ENCODE assay signal across 1 cellular context in genomic region chr16:30355144-30355953, GRCh38.
A peak's percentile ranks its signal among the peaks of the same experiment; 100 is the strongest.
TF ChIP-seq lines count a peak whose summit lies in the region.

TSS of gene CD2BP2 (minus strand) at chr16:30355308. CDS start at chr16:30354681, 627 bp downstream.

TF ChIP-seq in HEK293, 187 proteins besides CTCF, POLR2A, EP300 and RAD21 (continued from another document and continues in another):
- TF ChIP-seq ZNF639 (tag by site-specific recombination; IDR thresholded peaks at IDR 0.05) (peak; percentile 64), ZBTB6 (tag by site-specific recombination; IDR thresholded peaks at IDR 0.05) (peak; percentile 35), ZNF549 (tag by site-specific recombination; IDR thresholded peaks at IDR 0.05) (no peak), ZNF2 (tag by site-specific recombination; IDR thresholded peaks at IDR 0.05) (peak; percentile 45), BCL6B (tag by site-specific recombination; IDR thresholded peaks at IDR 0.05) (peak; percentile 89), ZIC2 (tag by site-specific recombination; IDR thresholded peaks at IDR 0.05) (no peak), ZNF610 (tag by site-specific recombination; IDR thresholded peaks at IDR 0.05; ENCODE audit: borderline replicate concordance) (0 out of 2 replicates have a peak, but pooled peaks have one; percentile 36), ZNF335 (tag by site-specific recombination; conservative IDR thresholded peaks at IDR 0.05) (peak; percentile 88), REST (tag by site-specific recombination; IDR thresholded peaks at IDR 0.05) (peak; percentile 7; the same call in 1 of the 2 replicates), ZNF677 (tag by site-specific recombination; IDR thresholded peaks at IDR 0.05) (no peak), TRIM28 (IDR thresholded peaks at IDR 0.05; ENCODE audit: borderline replicate concordance, low read length) (peak; percentile 96), SP3 (tag by site-specific recombination; IDR thresholded peaks at IDR 0.05) (peak; percentile 90), ZNF621 (tag by site-specific recombination; IDR thresholded peaks at IDR 0.05) (no peak), ZNF10 (tag by site-specific recombination; IDR thresholded peaks at IDR 0.05) (no peak; the same call in 1 of the 2 replicates), ZBTB48 (tag by site-specific recombination; IDR thresholded peaks at IDR 0.05) (peak; percentile 94), PBX3 (CRISPR knock-in tag; IDR thresholded peaks at IDR 0.05) (0 out of 2 replicates have a peak, but pooled peaks have one; percentile 4), ZNF350 (tag by site-specific recombination; IDR thresholded peaks at IDR 0.05) (no peak), ZNF239 (tag by site-specific recombination; IDR thresholded peaks at IDR 0.05) (0 out of 2 replicates have a peak, but pooled peaks have one; percentile 59), IKZF3 (tag by site-specific recombination; IDR thresholded peaks at IDR 0.05) (peak; percentile 92), ZBTB10 (tag by site-specific recombination; IDR thresholded peaks at IDR 0.05) (no peak), ZNF391 (tag by site-specific recombination; IDR thresholded peaks at IDR 0.05; ENCODE audit: borderline replicate concordance, low read depth) (peak; percentile 92; the same call in 1 of the 2 replicates), ZBTB8A (tag by site-specific recombination; IDR thresholded peaks at IDR 0.05) (peak; percentile 58), KLF8 (tag by site-specific recombination; IDR thresholded peaks at IDR 0.05) (peak; percentile 60), ZNF514 (tag by site-specific recombination; IDR thresholded peaks at IDR 0.05) (no peak), ZNF324 (tag by site-specific recombination; IDR thresholded peaks at IDR 0.05) (peak; percentile 28; the same call in 1 of the 2 replicates), ZNF501 (tag by site-specific recombination; IDR thresholded peaks at IDR 0.05) (peak; percentile 82), ZNF837 (tag by site-specific recombination; IDR thresholded peaks at IDR 0.05) (peak; percentile 91; the same call in 1 of the 2 replicates), ZNF311 (tag by site-specific recombination; IDR thresholded peaks at IDR 0.05; ENCODE audit: borderline replicate concordance) (no peak), ZNF843 (tag by site-specific recombination; IDR thresholded peaks at IDR 0.05) (peak; percentile 38), ZSCAN30 (tag by site-specific recombination; IDR thresholded peaks at IDR 0.05) (peak; percentile 73; the same call in 1 of the 2 replicates), FEZF1 (tag by site-specific recombination; IDR thresholded peaks at IDR 0.05) (no peak; the same call in 1 of the 2 replicates)
- TF ChIP-seq, protein P1, sequence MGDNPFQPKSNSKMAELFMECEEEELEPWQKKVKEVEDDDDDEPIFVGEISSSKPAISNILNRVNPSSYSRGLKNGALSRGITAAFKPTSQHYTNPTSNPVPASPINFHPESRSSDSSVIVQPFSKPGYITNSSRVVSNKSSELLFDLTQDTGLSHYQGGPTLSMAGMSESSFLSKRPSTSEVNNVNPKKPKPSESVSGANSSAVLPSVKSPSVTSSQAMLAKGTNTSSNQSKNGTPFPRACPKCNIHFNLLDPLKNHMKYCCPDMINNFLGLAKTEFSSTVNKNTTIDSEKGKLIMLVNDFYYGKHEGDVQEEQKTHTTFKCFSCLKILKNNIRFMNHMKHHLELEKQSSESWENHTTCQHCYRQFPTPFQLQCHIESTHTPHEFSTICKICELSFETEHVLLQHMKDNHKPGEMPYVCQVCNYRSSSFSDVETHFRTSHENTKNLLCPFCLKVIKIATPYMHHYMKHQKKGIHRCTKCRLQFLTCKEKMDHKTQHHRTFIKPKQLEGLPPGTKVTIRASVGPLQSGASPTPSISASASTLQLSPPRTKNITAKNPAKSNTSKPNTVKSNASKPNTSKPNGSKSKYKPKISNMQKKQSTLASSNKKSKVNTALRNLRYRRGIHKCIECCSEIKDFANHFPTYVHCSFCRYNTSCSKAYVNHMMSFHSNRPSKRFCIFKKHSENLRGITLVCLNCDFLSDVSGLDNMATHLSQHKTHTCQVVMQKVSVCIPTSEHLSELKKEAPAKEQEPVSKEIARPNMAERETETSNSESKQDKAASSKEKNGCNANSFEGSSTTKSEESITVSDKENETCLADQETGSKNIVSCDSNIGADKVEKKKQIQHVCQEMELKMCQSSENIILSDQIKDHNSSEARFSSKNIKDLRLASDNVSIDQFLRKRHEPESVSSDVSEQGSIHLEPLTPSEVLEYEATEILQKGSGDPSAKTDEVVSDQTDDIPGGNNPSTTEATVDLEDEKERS (tag by site-specific recombination; IDR thresholded peaks at IDR 0.05) = no peak
- TF ChIP-seq, protein P2, sequence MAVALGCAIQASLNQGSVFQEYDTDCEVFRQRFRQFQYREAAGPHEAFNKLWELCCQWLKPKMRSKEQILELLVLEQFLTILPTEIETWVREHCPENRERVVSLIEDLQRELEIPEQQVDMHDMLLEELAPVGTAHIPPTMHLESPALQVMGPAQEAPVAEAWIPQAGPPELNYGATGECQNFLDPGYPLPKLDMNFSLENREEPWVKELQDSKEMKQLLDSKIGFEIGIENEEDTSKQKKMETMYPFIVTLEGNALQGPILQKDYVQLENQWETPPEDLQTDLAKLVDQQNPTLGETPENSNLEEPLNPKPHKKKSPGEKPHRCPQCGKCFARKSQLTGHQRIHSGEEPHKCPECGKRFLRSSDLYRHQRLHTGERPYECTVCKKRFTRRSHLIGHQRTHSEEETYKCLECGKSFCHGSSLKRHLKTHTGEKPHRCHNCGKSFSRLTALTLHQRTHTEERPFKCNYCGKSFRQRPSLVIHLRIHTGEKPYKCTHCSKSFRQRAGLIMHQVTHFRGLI (tag by site-specific recombination; IDR thresholded peaks at IDR 0.05) = 0 out of 2 replicates have a peak, but pooled peaks have one; percentile 25
- TF ChIP-seq, protein P3, sequence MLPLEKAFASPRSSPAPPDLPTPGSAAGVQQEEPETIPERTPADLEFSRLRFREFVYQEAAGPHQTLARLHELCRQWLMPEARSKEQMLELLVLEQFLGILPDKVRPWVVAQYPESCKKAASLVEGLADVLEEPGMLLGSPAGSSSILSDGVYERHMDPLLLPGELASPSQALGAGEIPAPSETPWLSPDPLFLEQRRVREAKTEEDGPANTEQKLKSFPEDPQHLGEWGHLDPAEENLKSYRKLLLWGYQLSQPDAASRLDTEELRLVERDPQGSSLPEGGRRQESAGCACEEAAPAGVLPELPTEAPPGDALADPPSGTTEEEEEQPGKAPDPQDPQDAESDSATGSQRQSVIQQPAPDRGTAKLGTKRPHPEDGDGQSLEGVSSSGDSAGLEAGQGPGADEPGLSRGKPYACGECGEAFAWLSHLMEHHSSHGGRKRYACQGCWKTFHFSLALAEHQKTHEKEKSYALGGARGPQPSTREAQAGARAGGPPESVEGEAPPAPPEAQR (tag by site-specific recombination; IDR thresholded peaks at IDR 0.05) = 0 out of 2 replicates have a peak, but pooled peaks have one; percentile 22
- TF ChIP-seq, protein P4, sequence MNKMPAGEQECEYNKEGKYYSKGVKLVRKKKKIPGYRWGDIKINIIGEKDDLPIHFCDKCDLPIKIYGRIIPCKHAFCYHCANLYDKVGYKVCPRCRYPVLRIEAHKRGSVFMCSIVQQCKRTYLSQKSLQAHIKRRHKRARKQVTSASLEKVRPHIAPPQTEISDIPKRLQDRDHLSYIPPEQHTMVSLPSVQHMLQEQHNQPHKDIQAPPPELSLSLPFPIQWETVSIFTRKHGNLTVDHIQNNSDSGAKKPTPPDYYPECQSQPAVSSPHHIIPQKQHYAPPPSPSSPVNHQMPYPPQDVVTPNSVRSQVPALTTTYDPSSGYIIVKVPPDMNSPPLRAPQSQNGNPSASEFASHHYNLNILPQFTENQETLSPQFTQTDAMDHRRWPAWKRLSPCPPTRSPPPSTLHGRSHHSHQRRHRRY (tag by site-specific recombination; IDR thresholded peaks at IDR 0.05) = peak; percentile 30; the same call in 1 of the 2 replicates
- TF ChIP-seq, protein P5, sequence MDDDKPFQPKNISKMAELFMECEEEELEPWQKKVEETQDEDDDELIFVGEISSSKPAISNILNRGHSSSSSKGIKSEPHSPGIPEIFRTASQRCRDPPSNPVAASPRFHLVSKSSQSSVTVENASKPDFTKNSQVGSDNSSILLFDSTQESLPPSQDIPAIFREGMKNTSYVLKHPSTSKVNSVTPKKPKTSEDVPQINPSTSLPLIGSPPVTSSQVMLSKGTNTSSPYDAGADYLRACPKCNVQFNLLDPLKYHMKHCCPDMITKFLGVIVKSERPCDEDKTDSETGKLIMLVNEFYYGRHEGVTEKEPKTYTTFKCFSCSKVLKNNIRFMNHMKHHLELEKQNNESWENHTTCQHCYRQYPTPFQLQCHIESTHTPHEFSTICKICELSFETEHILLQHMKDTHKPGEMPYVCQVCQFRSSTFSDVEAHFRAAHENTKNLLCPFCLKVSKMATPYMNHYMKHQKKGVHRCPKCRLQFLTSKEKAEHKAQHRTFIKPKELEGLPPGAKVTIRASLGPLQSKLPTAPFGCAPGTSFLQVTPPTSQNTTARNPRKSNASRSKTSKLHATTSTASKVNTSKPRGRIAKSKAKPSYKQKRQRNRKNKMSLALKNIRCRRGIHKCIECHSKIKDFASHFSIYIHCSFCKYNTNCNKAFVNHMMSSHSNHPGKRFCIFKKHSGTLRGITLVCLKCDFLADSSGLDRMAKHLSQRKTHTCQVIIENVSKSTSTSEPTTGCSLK (tag by site-specific recombination; IDR thresholded peaks at IDR 0.05) = no peak
